25 cellular contexts compared by ENCODE assay signal in the genomic region with DNA sequence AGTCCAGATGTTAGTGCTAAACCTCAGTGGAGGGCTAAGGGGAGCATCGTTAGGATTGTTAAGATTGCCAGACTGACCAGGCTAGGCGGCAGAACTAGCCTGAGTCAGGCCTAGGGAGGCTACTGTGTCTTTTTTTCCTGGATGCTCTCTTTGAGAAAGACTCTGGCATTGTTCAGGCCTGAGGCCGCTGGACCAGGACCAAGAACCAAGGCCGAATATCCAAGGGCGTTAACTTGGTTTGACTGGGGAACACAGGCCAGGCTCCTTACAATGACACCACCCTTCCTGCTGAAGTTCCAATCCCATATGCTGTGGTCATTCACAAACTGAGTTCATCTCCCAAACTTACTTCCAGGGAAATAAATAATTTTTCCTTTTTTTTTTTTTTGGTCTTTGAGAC. TPM values are rescaled to one million over a fixed set of nuclear protein-coding genes. Genes with fewer than 3 reads are reported as not detected.
DNase-seq lines count a peak whose midpoint lies in the region; ATAC-seq and TF ChIP-seq lines count a peak whose summit lies in the region.
"Had no signal": no experiment of that assay in that cellular context is flagged by ENCODE, and none has a peak within 500 bp of the region (broad histone marks: within the 10 kb centered on the region; RNA-seq: fewer than 3 reads in every experiment).

No MANE protein-coding gene starts in this region.

- H3K4me1 ChIP-seq in heart right ventricle (peaks cover 0 to 21% (median 7%) of the 10 kb centered on the region in 9 donors), osteoblast (ENCODE audit: insufficient read depth, low read length) (peaks cover 5% of the 10 kb centered on the region), upper lobe of right lung (no peaks in the 10 kb centered on the region), foreskin keratinocyte (peaks cover 4% of the 10 kb centered on the region)
- H3K4me1 ChIP-seq: ascending aorta, Caco-2, HAP-1, parathyroid adenoma, tibial nerve had no signal

- no peak for TF ChIP-seq CTCF in heart right ventricle (IDR thresholded peaks at IDR 0.05)
- TF ChIP-seq CTCF in osteoblast (IDR thresholded peaks at IDR 0.05; ENCODE audit: extremely low read depth, low read depth, low read length): no peak
- no peak for TF ChIP-seq CTCF in upper lobe of right lung (IDR thresholded peaks at IDR 0.05)
- no peak for TF ChIP-seq CTCF in foreskin keratinocyte (conservative IDR thresholded peaks at IDR 0.05)
- TF ChIP-seq CTCF in GM10248 (IDR thresholded peaks at IDR 0.05; ENCODE audit: control extremely low read depth, extremely low read depth, low read depth, missing control alignments): no peak

- ATAC-seq in heart right ventricle (peak; percentile 71 to 95 (median 89)), upper lobe of right lung (peak; percentile 40), foreskin keratinocyte (no peak)
- ATAC-seq: activated CD8-positive, alpha-beta T cell treated with anti-CD3 and anti-CD28 coated beads for 36 hours; esophagus mucosa had no signal

- H3K36me3 ChIP-seq in heart right ventricle (peaks cover 0 to 4% (median 0%) of the 10 kb centered on the region in 9 donors), osteoblast (ENCODE audit: insufficient read depth, low read length) (peaks cover 62% of the 10 kb centered on the region), upper lobe of right lung (no peaks in the 10 kb centered on the region)
- H3K36me3 ChIP-seq: ascending aorta, HAP-1 had no signal

- peaks cover 23% of the 10 kb centered on the region for H3K79me2 ChIP-seq in osteoblast (ENCODE audit: insufficient read depth, low read length)
- H3K79me2 ChIP-seq: parathyroid adenoma had no signal

- POLR2A ChIA-PET in GM10248 (lab: Yijun Ruan, JAX): interaction anchor here (2.4 kb wide), 1 partner anchor 10 kb away, joined by 12 read pairs; a partner anchor contains a TSS

- H3K27ac ChIP-seq in heart right ventricle (peak overlapping the region; percentile 26 to 86 (median 70)), osteoblast (ENCODE audit: low read depth, low read length) (no peak overlapping the region), upper lobe of right lung (no peak overlapping the region), foreskin keratinocyte (no peak overlapping the region)
- H3K27ac ChIP-seq: C4-2B, parathyroid adenoma had no signal

- intact Hi-C loops in heart right ventricle (cut with DNase I): no loop called here
- intact Hi-C loops in upper lobe of right lung (cut with DNase I): no loop called here

- no peak overlapping the region for H3K4me2 ChIP-seq in osteoblast (ENCODE audit: insufficient read depth, low read length)

- CTCF ChIA-PET in GM10248 (lab: Yijun Ruan, JAX): interaction anchor here (1.0 to 3.0 kb wide), 5 partner anchors 9 to 56 kb away, joined by 4 to 19 read pairs (median 7); a partner anchor contains a TSS

- H3K9me3 ChIP-seq in heart right ventricle: no peaks in the 10 kb centered on the region
- H3K9me3 ChIP-seq in osteoblast (ENCODE audit: low read depth, low read length): no peaks in the 10 kb centered on the region
- no peaks in the 10 kb centered on the region for H3K9me3 ChIP-seq in upper lobe of right lung
- H3K9me3 ChIP-seq: ascending aorta, Caco-2, HAP-1, tibial nerve had no signal

- no peak overlapping the region for H2AFZ ChIP-seq in osteoblast (ENCODE audit: low read length)
- H2AFZ ChIP-seq: parathyroid adenoma had no signal

- no peaks in the 10 kb centered on the region for H4K20me1 ChIP-seq in osteoblast (ENCODE audit: insufficient read depth, low read length)

- DNase-seq in RPMI7951 (ENCODE audit: low read depth) (peak; percentile 22), heart right ventricle (peak; percentile 66 to 73), osteoblast (ENCODE audit: insufficient read length, low spot score, missing footprints) (peak; percentile 65), upper lobe of right lung (peak; percentile 43), foreskin keratinocyte (no peak), GM10248 (ENCODE audit: extremely low spot score) (no peak)
- DNase-seq in activated naive CD4-positive, alpha-beta T cell treated with anti-CD3 and anti-CD28 coated beads, Interleukin-2, amount 50 U/mL, for 16 hours: no peak
- DNase-seq: activated CD4-positive, alpha-beta T cell treated with anti-CD3 and anti-CD28 coated beads for 1 hour; activated CD8-positive, alpha-beta T cell treated with anti-CD3 and anti-CD28 coated beads for 36 hours; central memory CD4-positive, alpha-beta T cell; GDM1; IMR-90; islet precursor cell; mammary epithelial cell; NCI-H1092; NCI-H187; NCI-H526 had no signal

- H3K4me3 ChIP-seq in heart right ventricle (no peak overlapping the region), osteoblast (ENCODE audit: insufficient read depth, low read length) (no peak overlapping the region), upper lobe of right lung (no peak overlapping the region)
- H3K4me3 ChIP-seq: ascending aorta, HAP-1, tibial nerve had no signal

- 45 to 54% methylated on average over 5 of the region's 5 CpGs for WGBS in heart right ventricle, 2 donors

- H3K27me3 ChIP-seq in heart right ventricle: no peaks in the 10 kb centered on the region
- H3K27me3 ChIP-seq in osteoblast (ENCODE audit: insufficient read depth, low read length): no peaks in the 10 kb centered on the region
- no peaks in the 10 kb centered on the region for H3K27me3 ChIP-seq in upper lobe of right lung
- H3K27me3 ChIP-seq in foreskin keratinocyte: no peaks in the 10 kb centered on the region
- H3K27me3 ChIP-seq: ascending aorta, tibial nerve had no signal

RNA-seq across cellular contexts. Expression of a gene that starts 10.6 kb away (rescaled TPM):
- 70.3 and 71.4 TPM in 2 replicates for total RNA-seq in RPMI7951 (2014; rRNA removed; shearing (Covaris generic))
- total RNA-seq in heart right ventricle (10 to 100 TPM; 21.2 to 29.6 (median 24.9) TPM), osteoblast (51.8 and 53.6 TPM in 2 replicates), upper lobe of right lung (31.4 TPM), foreskin keratinocyte (35.6 and 37.1 TPM in 2 replicates)
- polyA plus RNA-seq in heart right ventricle (10 to 100 TPM; 26.5 to 41.0 TPM), foreskin keratinocyte (39.8 and 40.3 TPM in 2 replicates)

RNA-seq across cellular contexts. Expression of a gene that starts 10.8 kb away (rescaled TPM):
- 132 and 144 TPM in 2 replicates for total RNA-seq in RPMI7951 (2014; rRNA removed; shearing (Covaris generic))
- total RNA-seq in heart right ventricle (10 to 100 TPM; 31.4 to 74.2 (median 38.2) TPM), osteoblast (82.9 and 86.3 TPM in 2 replicates), upper lobe of right lung (119 TPM), foreskin keratinocyte (138 and 144 TPM in 2 replicates)
- polyA plus RNA-seq in heart right ventricle (100 to 1,000 TPM; 163 TPM), foreskin keratinocyte (177 and 180 TPM in 2 replicates)

RNA-seq across cellular contexts. Expression of a gene that starts 13.5 kb away (rescaled TPM):
- 93.6 and 108 TPM in 2 replicates for total RNA-seq in RPMI7951 (2014; rRNA removed; shearing (Covaris generic))
- total RNA-seq in heart right ventricle: 1 to 10 TPM; 1.2 to 9.2 (median 2.4) TPM
- 1 to 10 TPM; 2.9 to 3.4 TPM for polyA plus RNA-seq in heart right ventricle
- total RNA-seq in osteoblast: 64.8 and 97.4 TPM in 2 replicates
- 8.1 TPM for total RNA-seq in upper lobe of right lung
- 1.4 and 1.9 TPM in 2 replicates for total RNA-seq in foreskin keratinocyte
- 1.2 and 1.8 TPM in 2 replicates for polyA plus RNA-seq in foreskin keratinocyte

RNA-seq across cellular contexts. Expression of a gene that starts 14.2 kb away (rescaled TPM):
- total RNA-seq in RPMI7951 (2014; rRNA removed; shearing (Covaris generic)): 1.8 and 3.1 TPM in 2 replicates
- total RNA-seq in heart right ventricle: 1 to 10 TPM; 1.9 to 7.7 (median 3.5) TPM
- polyA plus RNA-seq in heart right ventricle: 1 to 10 TPM; 3.1 to 5.9 TPM
- 89.8 and 93.1 TPM in 2 replicates for total RNA-seq in osteoblast
- total RNA-seq in upper lobe of right lung: 35.7 TPM
- 4.3 and 4.5 TPM in 2 replicates for total RNA-seq in foreskin keratinocyte
- polyA plus RNA-seq in foreskin keratinocyte: 5.4 and 6.1 TPM in 2 replicates

RNA-seq across cellular contexts. Expression of a gene that starts 14.3 kb away (rescaled TPM):
- 0.20 and 0.36 TPM in 2 replicates for total RNA-seq in RPMI7951 (2014; rRNA removed; shearing (Covaris generic))
- total RNA-seq in heart right ventricle (under 1 TPM in 1 of 10 donors, not detected in 9; 0.65 TPM), osteoblast (not detected in 2 replicates), upper lobe of right lung (not detected), foreskin keratinocyte (2.5 and 4.2 TPM in 2 replicates)
- polyA plus RNA-seq in heart right ventricle (under 1 TPM in 1 of 2 donors, not detected in 1; 0.03 TPM), foreskin keratinocyte (2.2 and 3.1 TPM in 2 replicates)
- total RNA-seq: ascending aorta, glomerular endothelial cell, IMR-90 had no signal

Comparison
In these comparisons a context has a peak if more than half of its experiments do, and no peak if none do; other contexts are left out.
1. DNase-seq: peak in RPMI7951 (single experiment), heart right ventricle (2 of 2), osteoblast (single experiment) and upper lobe of right lung (single experiment); none in foreskin keratinocyte (0 of 2), activated naive CD4-positive, alpha-beta T cell treated with anti-CD3 and anti-CD28 coated beads, Interleukin-2, amount 50 U/mL, for 16 hours (single experiment) and GM10248 (single experiment).
2. H3K27ac ChIP-seq: peak in heart right ventricle (10 of 10); none in osteoblast (single experiment), upper lobe of right lung (single experiment) and foreskin keratinocyte (single experiment).